Comparison of ENCODE assay signal across 9 cellular contexts in genomic region chr15:80234883-80235282, GRCh38. TPM values are rescaled to one million over a fixed set of nuclear protein-coding genes. Genes with fewer than 3 reads are reported as not detected.
DNase-seq lines count a peak whose midpoint lies in the region; ATAC-seq, FAIRE-seq and TF ChIP-seq lines count a peak whose summit lies in the region.
"Had no signal": no experiment of that assay in that cellular context is flagged by ENCODE, and none has a peak within 500 bp of the region (broad histone marks: within the 10 kb centered on the region; RNA-seq: fewer than 3 reads in every experiment).

No MANE protein-coding gene starts in this region.

- H3K27me3 Mint-ChIP-seq in mesothelial cell of epicardium (ENCODE audit: low read depth) = peaks cover 37% of the 10 kb centered on the region

- TF ChIP-seq CTCF in K562 (IDR thresholded peaks at IDR 0.05 in 2 of 3, conservative IDR thresholded peaks at IDR 0.05 in 1 of 3; ENCODE audit: insufficient read depth in 2 of 3, low read depth in 1 of 3, low read length in 3 of 3) (peak; percentile 50 to 73 (median 57)), mesothelial cell of epicardium (IDR thresholded peaks at IDR 0.05; ENCODE audit: unreplicated experiment) (peak; percentile 46)

- no peak overlapping the region for H2AFZ ChIP-seq in K562 (ENCODE audit: low read depth, low read length)

- ATAC-seq in K562 = peak; percentile 95
- ATAC-seq in GM18870 (IDR thresholded peaks at IDR 0.05; ENCODE audit: unreplicated experiment) = no peak

- FAIRE-seq in K562 (lab: Jason Lieb, UNC) = peak; percentile 83
- no peak for FAIRE-seq in RCC 7860 (lab: Jason Lieb, UNC)

- H3K9me3 Mint-ChIP-seq in mesothelial cell of epicardium = no peaks in the 10 kb centered on the region

- no peak for TF ChIP-seq EP300 in K562 (IDR thresholded peaks at IDR 0.05; ENCODE audit: low read length)

- CTCF ChIA-PET in K562 (lab: Yijun Ruan, JAX; ENCODE audit: low intra/inter-chr PET ratio) = interaction anchor here (0.7 kb wide), 1 partner anchor 62 kb away, joined by 6 read pairs; no protein-coding TSS in a partner anchor

- POLR2A ChIA-PET in K562 (lab: Yijun Ruan, JAX) = no interaction called here

- DNase-seq in AG08395 (ENCODE audit: low spot score) = peak; percentile 70
- DNase-seq in GM19238 (ENCODE audit: insufficient read length, low spot score) = peak; percentile 13
- peak; percentile 58 for DNase-seq in SK-MEL-5 (ENCODE audit: low read depth, low spot score)
- peak; percentile 53 to 69 (median 56) for DNase-seq in K562 (ENCODE audit: extremely low read depth in 1 of 4, low spot score in 3 of 4)
- no peak for DNase-seq in mesothelial cell of epicardium (ENCODE audit: low spot score in 2 of 2, unreplicated experiment in 2 of 2)
- no peak for DNase-seq in amniotic stem cell (lab: John Stamatoyannopoulos, UW)
- no peak for DNase-seq in RCC 7860 (ENCODE audit: low spot score)

- whole genome bisulfite sequencing in K562 (ENCODE audit: insufficient coverage, low coverage, missing lambda C conversion rate) = 4% methylated on average over 4 of the region's 4 CpGs

- H4K20me1 ChIP-seq in K562 (replicated peaks; ENCODE audit: control insufficient read depth, insufficient read depth, low read length) = no peaks in the 10 kb centered on the region; the same call in 1 of the 2 replicates

- no peak overlapping the region for H3K4me2 ChIP-seq in K562 (ENCODE audit: insufficient read depth, low read length)

- H3K27ac ChIP-seq in K562 (ENCODE audit: extremely low read depth, low read depth, low read length) = no peak overlapping the region

- H3K9me1 ChIP-seq in K562 (ENCODE audit: control insufficient read depth, insufficient read depth, low read length) = no peaks in the 10 kb centered on the region

- H3K4me1 Mint-ChIP-seq in mesothelial cell of epicardium = no peaks in the 10 kb centered on the region

- intact Hi-C loops in K562 (cut with micrococcal nuclease) = no loop called here

- BruUV-seq in K562 (replicated peaks; lab: Mats Ljungman, UMichigan) = no TSS peak

- no peak overlapping the region for H3K4me3 Mint-ChIP-seq in mesothelial cell of epicardium

- no peaks in the 10 kb centered on the region for H3K36me3 Mint-ChIP-seq in mesothelial cell of epicardium

- H3K9me3 ChIP-seq in K562 (replicated peaks; ENCODE audit: control insufficient read depth, insufficient read depth, low read depth, low read length) = no peaks in the 10 kb centered on the region

- TF ChIP-seq POLR2A in K562 (conservative IDR thresholded peaks at IDR 0.05) = no peak

- no peaks in the 10 kb centered on the region for H3K36me3 ChIP-seq in K562 (ENCODE audit: control insufficient read depth, insufficient read depth, low read length)

- in situ Hi-C loops in SK-MEL-5 (cut with HindIII; ENCODE audit: low pct_unique_long_range_greater_than_20kb, low sequenced_read_pairs) = no loop called here
- in situ Hi-C loops in K562 (cut with MboI) = no loop called here

- peak in 1 of 2 experiments; percentile 63; a peak in 2 of 4 replicates for TF ChIP-seq RAD21 in K562 (CRISPR knock-in tag; conservative IDR thresholded peaks at IDR 0.05 in 1 of 2, IDR thresholded peaks at IDR 0.05 in 1 of 2)

- no peaks in the 10 kb centered on the region for H3K4me1 ChIP-seq in K562 (replicated peaks in 1 of 2; ENCODE audit: control insufficient read depth in 2 of 2, insufficient read depth in 2 of 2, low read length in 2 of 2)

- no peak overlapping the region for H3K4me3 ChIP-seq in K562

- peaks cover 15 to 52% of the 10 kb centered on the region in 2 experiments; a peak in 4 of 5 replicates for H3K27me3 ChIP-seq in K562 (ENCODE audit: control insufficient read depth in 2 of 2, insufficient read depth in 2 of 2, low read length in 2 of 2)

- no peak overlapping the region for H3K27ac Mint-ChIP-seq in mesothelial cell of epicardium

- no peaks in the 10 kb centered on the region for H3K79me2 ChIP-seq in K562 (ENCODE audit: control insufficient read depth, insufficient read depth, low read length)

- H3K9ac ChIP-seq in K562 (ENCODE audit: insufficient read depth in 1 of 2, low read depth in 2 of 2, low read length in 2 of 2) = no peak overlapping the region

TF ChIP-seq in K562, 482 proteins besides CTCF, POLR2A, EP300 and RAD21 (continues in another document):
- TF ChIP-seq ZFP36 (IDR thresholded peaks at IDR 0.05; ENCODE audit: low read depth, low read length, partially characterized antibody) (peak; percentile 66), SMC3 (conservative IDR thresholded peaks at IDR 0.05; ENCODE audit: insufficient read depth, low read depth, low read length) (peak; percentile 46; the same call in 1 of the 2 replicates), PBX2 (CRISPR knock-in tag; IDR thresholded peaks at IDR 0.05; ENCODE audit: low read depth) (no peak), PBX2 (tag; conservative IDR thresholded peaks at IDR 0.05; ENCODE audit: low read depth) (0 out of 2 replicates have a peak, but pooled peaks have one; percentile 32), CEBPB (tag; IDR thresholded peaks at IDR 0.05) (no peak), NR2C1 (IDR thresholded peaks at IDR 0.05) (no peak), NR2C1 (tag; IDR thresholded peaks at IDR 0.05) (no peak), NR2F6 (CRISPR knock-in tag; IDR thresholded peaks at IDR 0.05) (no peak), CTCFL (IDR thresholded peaks at IDR 0.05; ENCODE audit: borderline replicate concordance, insufficient read depth, low read depth, low read length, poor library complexity, severe bottlenecking) (peak; percentile 91)
- TF ChIP-seq, protein P1, sequence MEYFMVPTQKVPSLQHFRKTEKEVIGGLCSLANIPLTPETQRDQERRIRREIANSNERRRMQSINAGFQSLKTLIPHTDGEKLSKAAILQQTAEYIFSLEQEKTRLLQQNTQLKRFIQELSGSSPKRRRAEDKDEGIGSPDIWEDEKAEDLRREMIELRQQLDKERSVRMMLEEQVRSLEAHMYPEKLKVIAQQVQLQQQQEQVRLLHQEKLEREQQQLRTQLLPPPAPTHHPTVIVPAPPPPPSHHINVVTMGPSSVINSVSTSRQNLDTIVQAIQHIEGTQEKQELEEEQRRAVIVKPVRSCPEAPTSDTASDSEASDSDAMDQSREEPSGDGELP (CRISPR knock-in tag; IDR thresholded peaks at IDR 0.05; ENCODE audit: borderline replicate concordance) = peak; percentile 39

RNA-seq across cellular contexts. Expression of gene CTXND1, which starts 17.1 kb away (rescaled TPM):
- total RNA-seq in SK-MEL-5 (2014; rRNA removed; shearing (Covaris generic)) = 1.9 and 2.5 TPM in 2 replicates
- polyA plus RNA-seq in SK-MEL-5 (2015; cell fraction: cytosol; rRNA removed) = 2.4 and 3.0 TPM in 2 replicates
- polyA plus RNA-seq in SK-MEL-5 (2015; cell fraction: nucleus; rRNA removed) = 0.41 and 0.91 TPM in 2 replicates
- total RNA-seq in K562 (2011; cell fraction: chromatin; rRNA removed; ENCODE audit: low replicate concordance) = not detected in 2 replicates
- total RNA-seq in K562 (2011; cell fraction: nucleolus; rRNA removed) = not detected in 2 replicates
- not detected in 2 replicates for total RNA-seq in K562 (2011; cell fraction: nucleoplasm; rRNA removed)
- total RNA-seq in K562 (2014; rRNA removed) = not detected in 2 replicates
- total RNA-seq in K562 (2014; rRNA removed; fragmentation: Illumina TruSeq; extraction: Trizol) = not detected in 2 replicates
- not detected in 2 replicates for total RNA-seq in K562 (2015; rRNA removed; fragmentation: Illumina TruSeq; extraction: Trizol)
- total RNA-seq in K562 (2021) = not detected in 2 replicates
- not detected in 2 replicates for polyA plus RNA-seq in K562 (2011; rRNA removed)
- polyA plus RNA-seq in K562 (2011; cell fraction: cytosol; rRNA removed) = not detected in 2 replicates
- not detected in 2 replicates for polyA plus RNA-seq in K562 (2011; cell fraction: nucleus; rRNA removed)
- polyA plus RNA-seq in K562 (2012) = 0.07 TPM in 2 replicates
- not detected in 2 replicates for polyA plus RNA-seq in K562 (2014; fragmentation: Illumina TruSeq; extraction: Trizol)
- under 1 TPM; 0.04 TPM for polyA plus RNA-seq in K562 (2014; fragmentation: Nextera tagmentation; extraction: Ambion mirVana)
- not detected in 2 replicates for polyA plus RNA-seq in K562 (2014; rRNA removed)
- not detected in 2 replicates for polyA minus RNA-seq in K562 (2011; rRNA and poly(A)+ RNA removed)
- polyA minus RNA-seq in K562 (2011; cell fraction: cytosol; rRNA and poly(A)+ RNA removed) = not detected in 2 replicates
- polyA minus RNA-seq in K562 (2011; cell fraction: nucleus; rRNA and poly(A)+ RNA removed) = not detected in 2 replicates
- total RNA-seq in mesothelial cell of epicardium = not detected in 3 replicates
- total RNA-seq: glomerular endothelial cell had no signal

Comparison
In these comparisons a context has a peak if more than half of its experiments do, and no peak if none do; other contexts are left out.
1. DNase-seq: peak in AG08395 (single experiment), GM19238 (single experiment), SK-MEL-5 (single experiment) and K562 (4 of 4); none in mesothelial cell of epicardium (0 of 2), amniotic stem cell (single experiment) and RCC 7860 (single experiment).